2 cellular contexts compared by ENCODE assay signal in the genomic region with DNA sequence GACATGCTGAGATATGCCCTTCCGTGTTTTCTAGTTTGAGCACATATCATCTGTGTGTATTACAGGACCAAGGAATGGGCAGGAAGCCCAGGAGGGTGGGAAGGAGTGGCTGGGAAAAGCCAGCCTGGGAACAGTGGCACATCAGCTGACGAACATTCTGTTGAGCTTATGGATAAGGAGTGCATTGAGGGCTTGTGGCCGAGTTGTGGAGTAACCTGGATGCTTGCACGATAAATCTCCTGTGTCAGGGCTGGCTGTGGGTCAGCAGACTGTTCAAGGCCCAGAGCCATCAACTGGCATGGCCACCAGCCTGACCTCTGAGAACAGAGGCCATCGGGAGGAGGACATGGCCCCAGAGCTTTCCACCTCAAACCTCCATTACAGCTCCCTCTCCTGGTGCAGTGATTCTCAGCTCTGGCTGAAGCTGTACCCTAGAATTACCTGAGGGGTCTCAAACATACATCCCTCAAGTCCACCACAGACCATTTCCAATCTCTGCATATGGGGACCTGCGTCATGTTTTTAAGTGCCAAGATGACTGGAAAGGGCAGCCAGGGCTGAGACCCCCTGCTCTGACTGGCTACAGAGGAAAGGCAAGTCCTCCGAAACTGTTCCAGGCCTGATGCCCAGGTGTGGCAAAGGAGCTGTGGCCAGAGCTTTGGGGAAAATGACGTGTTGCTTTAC.
TF ChIP-seq lines count a peak whose summit lies in the region.

No MANE protein-coding gene starts in this region.

TF ChIP-seq in endothelial cell of umbilical vein, 7 proteins besides CTCF, POLR2A, EP300 and RAD21:
- no peak for TF ChIP-seq MYC (IDR thresholded peaks at IDR 0.05; ENCODE audit: low read depth, low read length)
- no peak for TF ChIP-seq EZH2 (IDR thresholded peaks at IDR 0.05; ENCODE audit: borderline replicate concordance, low read depth, low read length, severe bottlenecking)
- TF ChIP-seq, protein P1, sequence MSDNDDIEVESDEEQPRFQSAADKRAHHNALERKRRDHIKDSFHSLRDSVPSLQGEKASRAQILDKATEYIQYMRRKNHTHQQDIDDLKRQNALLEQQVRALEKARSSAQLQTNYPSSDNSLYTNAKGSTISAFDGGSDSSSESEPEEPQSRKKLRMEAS (IDR thresholded peaks at IDR 0.05; ENCODE audit: insufficient read depth, insufficient read length): no peak
- TF ChIP-seq POLR2AphosphoS5 (IDR thresholded peaks at IDR 0.05; ENCODE audit: insufficient read depth, low read depth, low read length): no peak
- TF ChIP-seq JUN (IDR thresholded peaks at IDR 0.05; ENCODE audit: borderline replicate concordance, insufficient read depth, insufficient read length, low read depth): no peak
- no peak for TF ChIP-seq GATA2 (IDR thresholded peaks at IDR 0.05; ENCODE audit: insufficient read depth, insufficient read length, low read depth, low read length)
- TF ChIP-seq FOS (IDR thresholded peaks at IDR 0.05; ENCODE audit: borderline replicate concordance, insufficient read depth, low read length): no peak
TF ChIP-seq in endothelial cell of umbilical vein: peak in this region for 0.

TF ChIP-seq in HEK293T, 16 proteins besides CTCF, POLR2A, EP300 and RAD21:
- TF ChIP-seq FOXK2 (IDR thresholded peaks at IDR 0.05) (no peak), L3MBTL2 (conservative IDR thresholded peaks at IDR 0.05) (no peak), ELF4 (IDR thresholded peaks at IDR 0.05) (no peak), CTBP1 (IDR thresholded peaks at IDR 0.05; ENCODE audit: borderline replicate concordance) (no peak), ARNT (IDR thresholded peaks at IDR 0.05) (no peak), FOXM1 (IDR thresholded peaks at IDR 0.05; ENCODE audit: borderline replicate concordance) (no peak), SUZ12 (IDR thresholded peaks at IDR 0.05) (no peak)
- TF ChIP-seq, protein P2, sequence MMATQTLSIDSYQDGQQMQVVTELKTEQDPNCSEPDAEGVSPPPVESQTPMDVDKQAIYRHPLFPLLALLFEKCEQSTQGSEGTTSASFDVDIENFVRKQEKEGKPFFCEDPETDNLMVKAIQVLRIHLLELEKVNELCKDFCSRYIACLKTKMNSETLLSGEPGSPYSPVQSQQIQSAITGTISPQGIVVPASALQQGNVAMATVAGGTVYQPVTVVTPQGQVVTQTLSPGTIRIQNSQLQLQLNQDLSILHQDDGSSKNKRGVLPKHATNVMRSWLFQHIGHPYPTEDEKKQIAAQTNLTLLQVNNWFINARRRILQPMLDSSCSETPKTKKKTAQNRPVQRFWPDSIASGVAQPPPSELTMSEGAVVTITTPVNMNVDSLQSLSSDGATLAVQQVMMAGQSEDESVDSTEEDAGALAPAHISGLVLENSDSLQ (IDR thresholded peaks at IDR 0.05): no peak
